Comparison of ENCODE assay signal across 9 cellular contexts in the genomic region with DNA sequence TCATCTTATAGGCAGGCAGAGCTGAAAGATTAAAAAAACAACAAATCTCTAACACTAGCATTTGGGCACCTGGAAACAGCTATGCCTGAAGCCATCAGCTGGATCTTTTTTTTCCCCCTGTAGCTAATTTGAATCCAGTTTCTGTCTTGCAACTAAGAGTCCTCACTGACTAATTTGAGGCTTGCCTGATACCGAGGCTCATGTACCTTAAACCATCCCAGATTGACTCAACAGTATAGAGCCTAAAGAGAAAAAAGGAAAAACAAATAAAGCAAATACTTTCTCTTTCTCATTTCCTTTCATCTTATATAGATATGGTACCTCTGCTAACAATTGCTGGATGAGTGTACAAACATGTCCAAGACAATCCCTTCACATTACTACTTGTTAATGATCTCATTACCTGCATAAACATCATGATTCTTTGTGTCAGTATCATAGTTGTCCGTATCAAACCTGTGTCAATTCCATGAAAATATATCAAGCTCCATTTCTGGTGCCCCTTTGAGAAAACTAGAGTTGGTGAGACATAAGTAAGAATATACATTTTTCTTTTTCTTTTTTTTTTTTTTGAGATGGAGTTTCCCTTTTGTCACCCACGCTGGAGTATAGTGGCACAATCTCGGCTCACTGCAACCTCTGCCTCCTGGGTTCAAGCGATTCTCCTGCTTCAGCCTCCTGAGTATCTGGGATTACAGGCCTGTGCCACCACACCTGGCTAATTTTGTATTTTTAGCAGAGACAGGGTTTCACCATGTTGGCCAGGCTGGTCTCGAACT. TPM values are rescaled to one million over a fixed set of nuclear protein-coding genes. Genes with fewer than 3 reads are reported as not detected.
DNase-seq lines count a peak whose midpoint lies in the region; ATAC-seq, FAIRE-seq and TF ChIP-seq lines count a peak whose summit lies in the region.
"Had no signal": no experiment of that assay in that cellular context is flagged by ENCODE, and none has a peak within 500 bp of the region (broad histone marks: within the 10 kb centered on the region; RNA-seq: fewer than 3 reads in every experiment).

No MANE protein-coding gene starts in this region.

- intact Hi-C loops in mucosa of descending colon (cut with DNase I, micrococcal nuclease): loop anchor here in 1 of 2 donors (10.0 kb wide), 1 partner anchor 308 kb away; no protein-coding TSS in a partner anchor
- intact Hi-C loops in lower lobe of right lung (cut with DNase I): no loop called here

- DNase-seq in GM13977 (ENCODE audit: low spot score) (peak; percentile 87), foreskin keratinocyte (peak; percentile 94 to 96), frontal cortex (ENCODE audit: low spot score in 2 of 2) (no peak), NCI-H226 (no peak), mucosa of descending colon (no peak), lower lobe of right lung (no peak)

- no peak overlapping the region for H3K4me3 ChIP-seq in HUES64 (ENCODE audit: low read length)
- H3K4me3 ChIP-seq in mucosa of descending colon: no peak overlapping the region
- H3K4me3 ChIP-seq in lower lobe of right lung: no peak overlapping the region

- 95% methylated on average over 6 of the region's 6 CpGs for WGBS in HUES64

- H3K27ac ChIP-seq in HUES64 (ENCODE audit: low read depth, low read length): peak overlapping the region; percentile 25; the same call in 1 of the 2 replicates
- H3K27ac ChIP-seq in foreskin keratinocyte: peak overlapping the region; percentile 100
- no peak overlapping the region for H3K27ac ChIP-seq in lower lobe of right lung

- in situ Hi-C loops in GM13977 (cut with MboI; ENCODE audit: low pct_unique_long_range_greater_than_20kb, low sequenced_read_pairs, unreplicated experiment): no loop called here

- H3K36me3 ChIP-seq in HUES64 (ENCODE audit: insufficient read depth, low read length) (no peaks in the 10 kb centered on the region), mucosa of descending colon (ENCODE audit: low read depth) (no peaks in the 10 kb centered on the region), lower lobe of right lung (no peaks in the 10 kb centered on the region)

- H3K4me1 ChIP-seq in HUES64 (ENCODE audit: insufficient read depth, low read length) (peaks cover 8% of the 10 kb centered on the region; the same call in 1 of the 2 replicates), foreskin keratinocyte (peaks cover 57% of the 10 kb centered on the region), mucosa of descending colon (ENCODE audit: low read depth) (peaks cover 17% of the 10 kb centered on the region), lower lobe of right lung (peaks cover 22% of the 10 kb centered on the region)

- peak; percentile 74 for ATAC-seq in GM21529 (IDR thresholded peaks at IDR 0.05; ENCODE audit: unreplicated experiment)
- ATAC-seq in foreskin keratinocyte: peak; percentile 37
- ATAC-seq in mucosa of descending colon: no peak
- ATAC-seq in lower lobe of right lung: no peak

- H3K9me3 ChIP-seq in HUES64 (ENCODE audit: insufficient read depth, low read depth, low read length) (no peaks in the 10 kb centered on the region), mucosa of descending colon (no peaks in the 10 kb centered on the region), lower lobe of right lung (no peaks in the 10 kb centered on the region)

- no peak for TF ChIP-seq CTCF in GM13977 (IDR thresholded peaks at IDR 0.05; ENCODE audit: extremely low read depth, insufficient read depth, missing control alignments)
- TF ChIP-seq CTCF in foreskin keratinocyte (conservative IDR thresholded peaks at IDR 0.05): no peak
- no peak for TF ChIP-seq CTCF in mucosa of descending colon (IDR thresholded peaks at IDR 0.05)
- TF ChIP-seq CTCF in lower lobe of right lung (IDR thresholded peaks at IDR 0.05): no peak

- no peak overlapping the region for H3K9ac ChIP-seq in HUES64 (ENCODE audit: low read depth, low read length)

- FAIRE-seq in frontal cortex (lab: Jason Lieb, UNC): no peak
- FAIRE-seq: colon had no signal

- H3K27me3 ChIP-seq in HUES64 (ENCODE audit: insufficient read depth, low read length) (no peaks in the 10 kb centered on the region), foreskin keratinocyte (no peaks in the 10 kb centered on the region), lower lobe of right lung (ENCODE audit: low read depth) (no peaks in the 10 kb centered on the region)

RNA-seq across cellular contexts. Expression of a gene that starts 43.1 kb away (rescaled TPM):
- polyA plus RNA-seq in HUES64 (2013, experiment 1 of 2): 2.3 TPM
- polyA plus RNA-seq in HUES64 (2013, experiment 2 of 2): 2.5 TPM
- total RNA-seq in foreskin keratinocyte (78.2 and 96.0 TPM in 2 replicates), frontal cortex (2.9 TPM), mucosa of descending colon (10 to 100 TPM; 40.2 to 45.5 (median 42.9) TPM), lower lobe of right lung (84.8 TPM)
- polyA plus RNA-seq in foreskin keratinocyte: 44.6 and 47.5 TPM in 2 replicates

Comparison
In these comparisons a context has a peak if more than half of its experiments do, and no peak if none do; other contexts are left out.
1. DNase-seq: peak in GM13977 (single experiment) and foreskin keratinocyte (2 of 2); none in frontal cortex (0 of 2), NCI-H226 (single experiment), mucosa of descending colon (0 of 3) and lower lobe of right lung (single experiment).
2. ATAC-seq: peak in GM21529 (single experiment) and foreskin keratinocyte (single experiment); none in mucosa of descending colon (single experiment) and lower lobe of right lung (0 of 2).
3. RNA of a gene that starts 43.1 kb away (total RNA-seq): 84.8 TPM in lower lobe of right lung (single experiment), 78.2 to 96.0 TPM in foreskin keratinocyte and 40.2 to 45.5 TPM in mucosa of descending colon; 2.9 TPM in frontal cortex (single experiment); every median in the first group is over 10 times any median in the second.